ENCODE assay signal across 19 cellular contexts in the genomic region with DNA sequence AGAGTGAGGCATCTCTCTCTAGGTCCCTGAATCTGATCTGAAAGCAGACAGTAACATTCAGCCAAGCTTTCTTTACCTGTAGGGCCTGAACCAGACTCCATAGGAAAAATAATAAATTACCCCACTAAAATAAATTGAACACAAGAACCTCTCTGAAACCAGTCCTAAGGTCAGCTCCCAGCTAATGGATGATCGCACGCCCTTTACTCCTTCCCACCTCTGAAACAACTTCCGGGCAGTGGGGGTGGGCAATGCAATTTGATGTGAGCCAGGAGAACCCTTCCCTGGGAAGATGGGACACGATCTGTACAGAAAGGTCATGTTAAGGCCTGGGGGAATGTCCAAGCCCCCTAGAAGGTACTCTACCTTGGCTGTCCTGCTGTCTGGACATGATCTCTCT.
"Had no signal": no experiment of that assay in that cellular context is flagged by ENCODE, and none has a peak within 500 bp of the region (broad histone marks: within the 10 kb centered on the region; RNA-seq: fewer than 3 reads in every experiment).

No MANE protein-coding gene starts in this region.

- ATAC-seq: activated CD8-positive, alpha-beta T cell treated with anti-CD3 and anti-CD28 coated beads for 36 hours; activated T-helper 17 cell treated with anti-CD3 and anti-CD28 coated beads, Interleukin-2, amount 50 U/mL, for 72 hours; lower lobe of right lung had no signal

- H3K36me3 ChIP-seq: brain microvascular endothelial cell, heart left ventricle, lower lobe of right lung, prostate gland, right atrium auricular region, stomach, upper lobe of left lung had no signal

- H3K9me3 Mint-ChIP-seq: activated CD4-positive, alpha-beta T cell treated with anti-CD3 and anti-CD28 coated beads, Interleukin-2, amount 10 ng/mL, durations not matched to agents 24 days and 14 days; activated CD8-positive, alpha-beta T cell treated with anti-CD3 and anti-CD28 coated beads for 36 hours; activated naive CD4-positive, alpha-beta T cell treated with anti-CD3 and anti-CD28 coated beads for 36 hours; activated T-helper 17 cell treated with anti-CD3 and anti-CD28 coated beads, Interleukin-2, amount 50 U/mL, for 72 hours; mesothelial cell of epicardium had no signal

- H3K36me3 Mint-ChIP-seq: mesothelial cell of epicardium had no signal

- H3K27me3 Mint-ChIP-seq: activated CD4-positive, alpha-beta T cell treated with anti-CD3 and anti-CD28 coated beads, Interleukin-2, amount 10 ng/mL, durations not matched to agents 24 days and 14 days; activated CD8-positive, alpha-beta T cell treated with anti-CD3 and anti-CD28 coated beads for 36 hours; activated T-helper 17 cell treated with anti-CD3 and anti-CD28 coated beads, Interleukin-2, amount 50 U/mL, for 72 hours had no signal

- DNase-seq: activated CD4-positive, alpha-beta T cell treated with anti-CD3 and anti-CD28 coated beads, Interleukin-2, amount 10 ng/mL, durations not matched to agents 24 days and 14 days; activated CD8-positive, alpha-beta T cell treated with anti-CD3 and anti-CD28 coated beads for 36 hours; activated naive CD4-positive, alpha-beta T cell treated with anti-CD3 and anti-CD28 coated beads for 36 hours; activated T-cell treated with anti-CD3 and anti-CD28 coated beads, Interleukin-2, amount 50 U/mL, for 1 hour; aorta; brain microvascular endothelial cell; central memory CD4-positive, alpha-beta T cell; heart left ventricle; lower lobe of right lung; stimulated activated CD4-positive, alpha-beta T cell treated with anti-CD3 and anti-CD28 coated beads, Interleukin-15, amount 100 ng/mL, for 24 hours; stimulated activated CD4-positive, alpha-beta T cell treated with anti-CD3 and anti-CD28 coated beads, Interleukin-2, amount 100 ng/mL, for 48 hours; stomach; T1000 had no signal

- H3K27me3 ChIP-seq: brain microvascular endothelial cell, heart left ventricle, right atrium auricular region, stomach, upper lobe of left lung had no signal

- H3K27ac ChIP-seq: brain microvascular endothelial cell, coronary artery, lower lobe of right lung, prostate gland, upper lobe of left lung had no signal

- H3K27ac Mint-ChIP-seq: activated CD4-positive, alpha-beta T cell treated with anti-CD3 and anti-CD28 coated beads, Interleukin-2, amount 10 ng/mL, durations not matched to agents 24 days and 14 days; activated CD8-positive, alpha-beta T cell treated with anti-CD3 and anti-CD28 coated beads for 36 hours; activated naive CD4-positive, alpha-beta T cell treated with anti-CD3 and anti-CD28 coated beads for 36 hours; activated T-helper 17 cell treated with anti-CD3 and anti-CD28 coated beads, Interleukin-2, amount 50 U/mL, for 72 hours; mesothelial cell of epicardium had no signal

- H3K4me3 ChIP-seq: coronary artery, heart left ventricle, lower lobe of right lung, prostate gland, right atrium auricular region, stomach, upper lobe of left lung had no signal

- H3K9me3 ChIP-seq: heart left ventricle, lower lobe of right lung, prostate gland, right atrium auricular region, stomach, upper lobe of left lung had no signal

- H3K4me3 Mint-ChIP-seq: activated CD4-positive, alpha-beta T cell treated with anti-CD3 and anti-CD28 coated beads, Interleukin-2, amount 10 ng/mL, durations not matched to agents 24 days and 14 days; activated CD8-positive, alpha-beta T cell treated with anti-CD3 and anti-CD28 coated beads for 36 hours; activated naive CD4-positive, alpha-beta T cell treated with anti-CD3 and anti-CD28 coated beads for 36 hours; activated T-helper 17 cell treated with anti-CD3 and anti-CD28 coated beads, Interleukin-2, amount 50 U/mL, for 72 hours; mesothelial cell of epicardium had no signal
